Comparison of ENCODE assay signal across 1 cellular context in the genomic region with DNA sequence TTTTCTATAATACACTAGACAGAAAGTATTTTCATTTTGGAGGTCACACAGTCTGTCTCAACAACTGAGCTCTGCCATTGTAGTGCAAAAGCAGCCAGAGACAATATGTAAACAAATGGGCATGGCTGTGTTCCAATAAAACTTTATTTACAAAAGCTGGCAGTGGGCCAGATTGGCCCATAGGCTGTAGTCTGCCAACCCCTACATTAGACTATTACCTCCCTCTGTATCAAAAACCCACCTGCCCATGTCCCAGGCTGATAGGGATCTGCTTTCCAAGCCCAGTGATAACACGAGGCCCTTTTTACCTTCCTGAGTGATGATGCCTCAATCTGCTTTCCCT.
A peak's percentile ranks its signal among the peaks of the same experiment; 100 is the strongest.
TF ChIP-seq lines count a peak whose summit lies in the region.

No MANE protein-coding gene starts in this region.

TF ChIP-seq in HepG2, 621 proteins besides CTCF, POLR2A, EP300 and RAD21:
- no peak; the same call in 1 of the 2 replicates for TF ChIP-seq ZBTB40 (IDR thresholded peaks at IDR 0.05)
- TF ChIP-seq ZBTB40 (CRISPR knock-in tag; IDR thresholded peaks at IDR 0.05), result peak; percentile 83
- TF ChIP-seq, protein P1, sequence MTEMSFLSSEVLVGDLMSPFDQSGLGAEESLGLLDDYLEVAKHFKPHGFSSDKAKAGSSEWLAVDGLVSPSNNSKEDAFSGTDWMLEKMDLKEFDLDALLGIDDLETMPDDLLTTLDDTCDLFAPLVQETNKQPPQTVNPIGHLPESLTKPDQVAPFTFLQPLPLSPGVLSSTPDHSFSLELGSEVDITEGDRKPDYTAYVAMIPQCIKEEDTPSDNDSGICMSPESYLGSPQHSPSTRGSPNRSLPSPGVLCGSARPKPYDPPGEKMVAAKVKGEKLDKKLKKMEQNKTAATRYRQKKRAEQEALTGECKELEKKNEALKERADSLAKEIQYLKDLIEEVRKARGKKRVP (CRISPR knock-in tag; IDR thresholded peaks at IDR 0.05), result no peak
